ENCODE assay signal across 20 cellular contexts in genomic region chr5:54758038-54758437, GRCh38.
DNase-seq lines count a peak whose midpoint lies in the region; ATAC-seq, FAIRE-seq and TF ChIP-seq lines count a peak whose summit lies in the region.
"Had no signal": no experiment of that assay in that cellular context is flagged by ENCODE, and none has a peak within 500 bp of the region (broad histone marks: within the 10 kb centered on the region; RNA-seq: fewer than 3 reads in every experiment).

No MANE protein-coding gene starts in this region.

- intact Hi-C loops in adrenal gland (cut with DNase I) = no loop called here
- intact Hi-C loops in body of pancreas (cut with DNase I) = no loop called here

- POLR2A ChIA-PET in HEK293T (lab: Yijun Ruan, JAX) = no interaction called here

- no peak for TF ChIP-seq CTCF in AG09309 (IDR thresholded peaks at IDR 0.05; ENCODE audit: control insufficient read depth, insufficient read depth, low read depth, low read length, missing control alignments)
- TF ChIP-seq CTCF in adrenal gland (IDR thresholded peaks at IDR 0.05) = no peak
- no peak for TF ChIP-seq CTCF in body of pancreas (IDR thresholded peaks at IDR 0.05)

- FAIRE-seq in HTR-8/SVneo (lab: Jason Lieb, UNC) = peak; percentile 51
- FAIRE-seq: colon, endothelial cell of umbilical vein had no signal

- 73 to 90% (median 85%) methylated on average over 4 of the region's 4 CpGs for WGBS in adrenal gland, 4 donors
- WGBS in body of pancreas, 2 donors = 63 to 69% methylated on average over 4 of the region's 4 CpGs

- no peak for ATAC-seq in body of pancreas
- ATAC-seq: activated CD4-positive, alpha-beta T cell treated with anti-CD3 and anti-CD28 coated beads for 36 hours; activated CD8-positive, alpha-beta memory T cell treated with anti-CD3 and anti-CD28 coated beads, Interleukin-2, amount 10 ng/mL, durations not matched to agents 7 days and 5 days; HCT116; naive thymus-derived CD8-positive, alpha-beta T cell; PC-3 had no signal

- H3K9me3 ChIP-seq in adrenal gland (replicated peaks in 1 of 3) (no peaks in the 10 kb centered on the region), body of pancreas (no peaks in the 10 kb centered on the region)

- H3K4me3 ChIP-seq in AG09309 (ENCODE audit: control insufficient read depth, low read depth, low read length) = no peak overlapping the region
- no peak overlapping the region for H3K4me3 ChIP-seq in adrenal gland
- no peak overlapping the region for H3K4me3 ChIP-seq in body of pancreas
- H3K4me3 ChIP-seq: smooth muscle cell had no signal

- no peaks in the 10 kb centered on the region for H3K4me1 ChIP-seq in adrenal gland (replicated peaks in 1 of 2)
- H3K4me1 ChIP-seq in body of pancreas = no peaks in the 10 kb centered on the region

- DNase-seq in AG09309 (ENCODE audit: low read depth) (peak; percentile 86), HTR-8/SVneo (ENCODE audit: insufficient read length, low spot score) (no peak), cerebellar cortex (ENCODE audit: low spot score) (peak; percentile 36), globus pallidus (ENCODE audit: low spot score) (peak; percentile 22), adrenal gland (no peak), body of pancreas (no peak), medulla oblongata (ENCODE audit: extremely low spot score) (no peak), HEK293T (ENCODE audit: extremely low spot score) (no peak)
- DNase-seq: activated CD4-positive, alpha-beta T cell treated with anti-CD3 and anti-CD28 coated beads for 36 hours; activated CD8-positive, alpha-beta memory T cell treated with anti-CD3 and anti-CD28 coated beads, Interleukin-2, amount 10 ng/mL, durations not matched to agents 7 days and 5 days; DMS79; immature natural killer cell; naive thymus-derived CD8-positive, alpha-beta T cell; NCI-H774; PC-3; stimulated activated CD4-positive, alpha-beta T cell treated with anti-CD3 and anti-CD28 coated beads, Interleukin-4, amount 100 ng/mL, for 24 hours had no signal

- H3K27me3 ChIP-seq in adrenal gland (no peaks in the 10 kb centered on the region), body of pancreas (no peaks in the 10 kb centered on the region)

- H3K27ac ChIP-seq in adrenal gland (no peak overlapping the region), body of pancreas (no peak overlapping the region)

- H3K36me3 ChIP-seq in adrenal gland (replicated peaks in 1 of 2) (no peaks in the 10 kb centered on the region), body of pancreas (replicated peaks in 1 of 2; ENCODE audit: insufficient read depth in 1 of 2, low read depth in 2 of 2) (no peaks in the 10 kb centered on the region)

- TF ChIP-seq POLR2A in adrenal gland (IDR thresholded peaks at IDR 0.05) (no peak), body of pancreas (IDR thresholded peaks at IDR 0.05) (no peak)

- CTCF ChIA-PET in HEK293T (lab: Yijun Ruan, JAX) = no interaction called here

TF ChIP-seq in HEK293T, 16 proteins besides CTCF, POLR2A, EP300 and RAD21:
- TF ChIP-seq CTBP1 (IDR thresholded peaks at IDR 0.05; ENCODE audit: borderline replicate concordance) = no peak

Comparison
In these comparisons a context has a peak if more than half of its experiments do, and no peak if none do; other contexts are left out.
1. DNase-seq: peak in AG09309 (single experiment), cerebellar cortex (single experiment) and globus pallidus (single experiment); none in HTR-8/SVneo (single experiment), adrenal gland (0 of 7), body of pancreas (0 of 4), medulla oblongata (single experiment) and HEK293T (single experiment).